Comparison of ENCODE assay signal across 10 cellular contexts in the genomic region with DNA sequence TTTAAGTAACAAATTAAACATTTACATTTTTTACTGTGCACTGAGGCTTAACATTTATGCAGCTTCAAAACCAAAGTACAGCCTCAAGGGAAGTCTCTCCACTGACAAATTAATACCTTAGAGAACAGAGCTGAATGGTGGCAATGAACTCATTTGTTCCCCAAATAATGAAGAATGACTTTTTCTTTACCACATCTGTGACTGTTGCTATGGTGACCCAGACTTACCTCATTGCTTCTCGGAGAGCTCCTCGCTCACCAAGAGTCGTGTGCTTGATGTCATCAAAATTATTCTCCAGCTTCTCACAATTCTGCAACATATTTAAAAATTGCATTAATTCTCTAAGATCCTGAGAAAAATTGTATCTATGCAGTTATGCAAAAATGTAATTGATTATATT.
DNase-seq lines count a peak whose midpoint lies in the region; ATAC-seq and TF ChIP-seq lines count a peak whose summit lies in the region.
"Had no signal": no experiment of that assay in that cellular context is flagged by ENCODE, and none has a peak within 500 bp of the region (broad histone marks: within the 10 kb centered on the region; RNA-seq: fewer than 3 reads in every experiment).

No MANE protein-coding gene starts in this region.

- no peaks in the 10 kb centered on the region for H3K36me3 Mint-ChIP-seq in activated CD4-positive, alpha-beta T cell treated with anti-CD3 and anti-CD28 coated beads for 36 hours (ENCODE audit: low read depth)
- no peaks in the 10 kb centered on the region for H3K36me3 Mint-ChIP-seq in stimulated activated memory B cell treated with anti-CD40 and anti-IgM and Interleukin-4, amounts not matched to agents 10 μg/mL and 1 μg/mL and 100 μg/mL, for 72 hours
- peaks cover 8% of the 10 kb centered on the region for H3K36me3 Mint-ChIP-seq in activated CD4-positive, alpha-beta T cell treated with anti-CD3 and anti-CD28 coated beads, Interleukin-2, amount 10 ng/mL, durations not matched to agents 7 days and 5 days (ENCODE audit: low read depth)

- no peaks in the 10 kb centered on the region for H3K9me3 Mint-ChIP-seq in activated CD4-positive, alpha-beta T cell treated with anti-CD3 and anti-CD28 coated beads for 36 hours (ENCODE audit: low read depth)
- no peaks in the 10 kb centered on the region for H3K9me3 Mint-ChIP-seq in stimulated activated memory B cell treated with anti-CD40 and anti-IgM and Interleukin-4, amounts not matched to agents 10 μg/mL and 1 μg/mL and 100 μg/mL, for 72 hours
- H3K9me3 Mint-ChIP-seq in activated CD4-positive, alpha-beta T cell treated with anti-CD3 and anti-CD28 coated beads, Interleukin-2, amount 10 ng/mL, durations not matched to agents 7 days and 5 days, result no peaks in the 10 kb centered on the region
- H3K9me3 Mint-ChIP-seq: T-helper 2 cell treated with Interferon-gamma antibody and Interleukin-4, amounts not matched to agents 5 μg/mL and 100 μg/mL, for 36 hours had no signal

- no peaks in the 10 kb centered on the region for H3K27me3 ChIP-seq in smooth muscle cell (ENCODE audit: low read depth)

- no peaks in the 10 kb centered on the region for H3K79me2 ChIP-seq in smooth muscle cell (ENCODE audit: low read depth)

- no peak for DNase-seq in activated CD4-positive, alpha-beta T cell treated with anti-CD3 and anti-CD28 coated beads for 36 hours
- no peak for DNase-seq in activated CD4-positive, alpha-beta T cell treated with anti-CD3 and anti-CD28 coated beads, Interleukin-2, amount 50 U/mL, for 1 hour
- DNase-seq in SK-N-DZ (ENCODE audit: low spot score) (peak; percentile 49), smooth muscle cell (lab: John Stamatoyannopoulos, UW; ENCODE audit: unreplicated experiment) (no peak)
- DNase-seq in activated CD4-positive, alpha-beta T cell treated with anti-CD3 and anti-CD28 coated beads, Interleukin-2, amount 10 ng/mL, durations not matched to agents 7 days and 5 days, result no peak

- intact Hi-C loops in activated CD4-positive, alpha-beta T cell treated with anti-CD3 and anti-CD28 coated beads for 36 hours (cut with DNase I, micrococcal nuclease), result no loop called here

- no peaks in the 10 kb centered on the region for H3K36me3 ChIP-seq in smooth muscle cell (ENCODE audit: low read depth)

- H3K27me3 Mint-ChIP-seq in activated CD4-positive, alpha-beta T cell treated with anti-CD3 and anti-CD28 coated beads for 36 hours, result no peaks in the 10 kb centered on the region
- H3K27me3 Mint-ChIP-seq in stimulated activated memory B cell treated with anti-CD40 and anti-IgM and Interleukin-4, amounts not matched to agents 10 μg/mL and 1 μg/mL and 100 μg/mL, for 72 hours, result no peaks in the 10 kb centered on the region
- H3K27me3 Mint-ChIP-seq in activated CD4-positive, alpha-beta T cell treated with anti-CD3 and anti-CD28 coated beads, Interleukin-2, amount 10 ng/mL, durations not matched to agents 7 days and 5 days, result no peaks in the 10 kb centered on the region

- ATAC-seq in activated CD4-positive, alpha-beta T cell treated with anti-CD3 and anti-CD28 coated beads for 36 hours, result peak; percentile 79
- ATAC-seq in HG03175 (IDR thresholded peaks at IDR 0.05; ENCODE audit: unreplicated experiment), result peak; percentile 88
- ATAC-seq in stimulated activated memory B cell treated with anti-CD40 and anti-IgM and Interleukin-4, amounts not matched to agents 10 μg/mL and 1 μg/mL and 100 μg/mL, for 72 hours, result peak; percentile 50
- no peak for ATAC-seq in GM18873 (IDR thresholded peaks at IDR 0.05; ENCODE audit: low FRiP score, unreplicated experiment)

- H3K9me3 ChIP-seq in smooth muscle cell (replicated peaks; ENCODE audit: low read depth), result no peaks in the 10 kb centered on the region

- no peak overlapping the region for H2AFZ ChIP-seq in smooth muscle cell (ENCODE audit: low read depth)

- H3K9ac ChIP-seq in smooth muscle cell (ENCODE audit: low read depth), result no peak overlapping the region

- H3K4me2 ChIP-seq in smooth muscle cell, result no peak overlapping the region

- H3K27ac Mint-ChIP-seq in activated CD4-positive, alpha-beta T cell treated with anti-CD3 and anti-CD28 coated beads for 36 hours, result no peak overlapping the region
- H3K27ac Mint-ChIP-seq in stimulated activated memory B cell treated with anti-CD40 and anti-IgM and Interleukin-4, amounts not matched to agents 10 μg/mL and 1 μg/mL and 100 μg/mL, for 72 hours, result no peak overlapping the region
- H3K27ac Mint-ChIP-seq in activated CD4-positive, alpha-beta T cell treated with anti-CD3 and anti-CD28 coated beads, Interleukin-2, amount 10 ng/mL, durations not matched to agents 7 days and 5 days, result no peak overlapping the region
- H3K27ac Mint-ChIP-seq: T-helper 2 cell treated with Interferon-gamma antibody and Interleukin-4, amounts not matched to agents 5 μg/mL and 100 μg/mL, for 36 hours had no signal

- H3K4me3 Mint-ChIP-seq in activated CD4-positive, alpha-beta T cell treated with anti-CD3 and anti-CD28 coated beads for 36 hours, result no peak overlapping the region
- H3K4me3 Mint-ChIP-seq in stimulated activated memory B cell treated with anti-CD40 and anti-IgM and Interleukin-4, amounts not matched to agents 10 μg/mL and 1 μg/mL and 100 μg/mL, for 72 hours, result no peak overlapping the region
- H3K4me3 Mint-ChIP-seq in activated CD4-positive, alpha-beta T cell treated with anti-CD3 and anti-CD28 coated beads, Interleukin-2, amount 10 ng/mL, durations not matched to agents 7 days and 5 days, result no peak overlapping the region
- H3K4me3 Mint-ChIP-seq: T-helper 2 cell treated with Interferon-gamma antibody and Interleukin-4, amounts not matched to agents 5 μg/mL and 100 μg/mL, for 36 hours had no signal

- H3F3A ChIP-seq in smooth muscle cell (ENCODE audit: low read depth), result no peaks in the 10 kb centered on the region

- CTCF ChIA-PET in activated CD4-positive, alpha-beta T cell treated with anti-CD3 and anti-CD28 coated beads for 36 hours (lab: Charles Lee), result interaction anchor here (1.1 kb wide), 1 partner anchor 9 kb away, joined by 3 read pairs; no protein-coding TSS in a partner anchor
- CTCF ChIA-PET in activated CD4-positive, alpha-beta T cell treated with anti-CD3 and anti-CD28 coated beads, Interleukin-2, amount 10 ng/mL, durations not matched to agents 7 days and 5 days (lab: Charles Lee), result interaction anchor here (1.6 kb wide), 1 partner anchor 19 kb away, joined by 3 read pairs; no protein-coding TSS in a partner anchor

- H3K4me3 ChIP-seq in smooth muscle cell, result no peak overlapping the region

- WGBS in smooth muscle cell (ENCODE audit: low lambda C conversion rate), result 70% methylated on average over 3 of the region's 3 CpGs

- H3K27ac ChIP-seq in smooth muscle cell (ENCODE audit: low read depth), result no peak overlapping the region
- H3K27ac ChIP-seq: epithelial cell of prostate had no signal

- no peaks in the 10 kb centered on the region for H3K4me1 Mint-ChIP-seq in activated CD4-positive, alpha-beta T cell treated with anti-CD3 and anti-CD28 coated beads for 36 hours
- no peaks in the 10 kb centered on the region for H3K4me1 Mint-ChIP-seq in stimulated activated memory B cell treated with anti-CD40 and anti-IgM and Interleukin-4, amounts not matched to agents 10 μg/mL and 1 μg/mL and 100 μg/mL, for 72 hours
- peaks cover 4% of the 10 kb centered on the region for H3K4me1 Mint-ChIP-seq in activated CD4-positive, alpha-beta T cell treated with anti-CD3 and anti-CD28 coated beads, Interleukin-2, amount 10 ng/mL, durations not matched to agents 7 days and 5 days

- POLR2A ChIA-PET in activated CD4-positive, alpha-beta T cell treated with anti-CD3 and anti-CD28 coated beads for 36 hours (lab: Charles Lee), result no interaction called here
- POLR2A ChIA-PET in activated CD4-positive, alpha-beta T cell treated with anti-CD3 and anti-CD28 coated beads, Interleukin-2, amount 10 ng/mL, durations not matched to agents 7 days and 5 days (lab: Charles Lee), result no interaction called here

- TF ChIP-seq CTCF in smooth muscle cell (IDR thresholded peaks at IDR 0.05; ENCODE audit: borderline replicate concordance, insufficient read depth, poor library complexity, severe bottlenecking), result no peak

- H3K4me1 ChIP-seq in smooth muscle cell (ENCODE audit: low read depth), result no peaks in the 10 kb centered on the region

- H4K20me1 ChIP-seq in smooth muscle cell (ENCODE audit: low read depth), result no peaks in the 10 kb centered on the region
